13 cellular contexts compared by ENCODE assay signal in the genomic region with DNA sequence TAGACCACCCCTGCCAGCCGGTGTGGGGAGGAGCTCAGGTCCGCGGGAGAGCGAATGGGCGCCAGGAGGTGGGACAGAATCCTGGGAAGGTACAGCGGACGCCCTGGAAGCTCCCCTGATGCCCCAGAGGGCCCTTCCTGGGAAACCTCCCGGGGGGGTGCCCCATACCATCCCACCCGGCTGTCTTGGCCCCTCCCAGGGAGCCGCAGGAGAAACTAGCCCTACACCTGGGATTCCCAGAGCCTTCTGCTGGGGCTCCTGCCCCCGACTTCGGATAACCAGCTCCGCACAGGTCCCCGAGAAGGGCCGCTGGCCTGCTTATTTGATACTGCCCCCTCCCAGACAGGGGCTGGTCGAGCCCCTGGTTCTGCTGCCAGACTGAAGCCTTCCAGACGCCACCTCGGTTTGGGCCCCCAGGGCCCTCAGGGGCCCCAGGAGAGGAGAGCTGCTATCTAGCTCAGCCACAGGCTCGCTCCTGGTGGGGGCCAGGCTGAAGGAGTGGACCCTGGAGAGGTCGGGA. TPM values are rescaled to one million over a fixed set of nuclear protein-coding genes. Genes with fewer than 3 reads are reported as not detected.
A peak's percentile ranks its signal among the peaks of the same experiment; 100 is the strongest.
DNase-seq lines count a peak whose midpoint lies in the region; ATAC-seq and TF ChIP-seq lines count a peak whose summit lies in the region.
"Had no signal": no experiment of that assay in that cellular context is flagged by ENCODE, and none has a peak within 500 bp of the region (broad histone marks: within the 10 kb centered on the region; RNA-seq: fewer than 3 reads in every experiment).

No MANE protein-coding gene starts in this region.

- H3K27me3 ChIP-seq in A673 (replicated peaks; ENCODE audit: insufficient read depth, low read depth, low read length, poor library complexity) = peaks cover 42% of the 10 kb centered on the region

- no peak for TF ChIP-seq CTCF in A673 (conservative IDR thresholded peaks at IDR 0.05; ENCODE audit: low read depth, low read length)
- TF ChIP-seq CTCF in GM20000 (IDR thresholded peaks at IDR 0.05; ENCODE audit: extremely low read depth, missing control alignments) = no peak

- H3K36me3 ChIP-seq in A673 (ENCODE audit: insufficient read depth, low read length, poor library complexity, severe bottlenecking) = no peaks in the 10 kb centered on the region
- H3K36me3 ChIP-seq: gastroesophageal sphincter had no signal

- H3K4me3 Mint-ChIP-seq in activated naive CD8-positive, alpha-beta T cell treated with anti-CD3 and anti-CD28 coated beads for 36 hours = peak overlapping the region; percentile 29
- H3K4me3 Mint-ChIP-seq in natural killer cell treated with Interleukin-12 subunit alpha and Interleukin-12 subunit beta and Interleukin-15 and Interleukin-18, amount 100 ng/mL, for 72 hours = peak overlapping the region; percentile 58

- CTCF ChIA-PET in A673 (lab: Charles Lee) = interaction anchor here (0.6 to 1.2 kb wide), 2 partner anchors 128 to 179 kb away, joined by 3 read pairs; no protein-coding TSS in a partner anchor

- no peak overlapping the region for H3K27ac ChIP-seq in A673 (ENCODE audit: low read depth, low read length, poor library complexity, severe bottlenecking)
- H3K27ac ChIP-seq: gastroesophageal sphincter had no signal

- H3K36me3 Mint-ChIP-seq in activated naive CD8-positive, alpha-beta T cell treated with anti-CD3 and anti-CD28 coated beads for 36 hours = no peaks in the 10 kb centered on the region
- H3K36me3 Mint-ChIP-seq in natural killer cell treated with Interleukin-12 subunit alpha and Interleukin-12 subunit beta and Interleukin-15 and Interleukin-18, amount 100 ng/mL, for 72 hours = no peaks in the 10 kb centered on the region

- intact Hi-C loops in A673 (cut with micrococcal nuclease; ENCODE audit: unreplicated experiment) = loop anchor here (5.0 kb wide), 1 partner anchor 130 kb away; no protein-coding TSS in a partner anchor

- peak overlapping the region; percentile 55 for H3K4me3 ChIP-seq in A673 (ENCODE audit: low read depth, low read length, poor library complexity, severe bottlenecking)

- DNase-seq in A673 (ENCODE audit: low spot score) (no peak), GM20000 (ENCODE audit: low spot score) (peak; percentile 44), SHP77 treated with DMSO at 0.1 percent for 48 hours (lab: John Stamatoyannopoulos, UW) (no peak), A172 (ENCODE audit: low spot score) (no peak), NCI-H1436 treated with DMSO at 0.1 percent for 48 hours (lab: John Stamatoyannopoulos, UW) (no peak)
- no peak for DNase-seq in activated naive CD8-positive, alpha-beta T cell treated with anti-CD3 and anti-CD28 coated beads for 36 hours
- no peak for DNase-seq in natural killer cell treated with Interleukin-12 subunit alpha and Interleukin-12 subunit beta and Interleukin-15 and Interleukin-18, amount 100 ng/mL, for 72 hours (ENCODE audit: low spot score)
- DNase-seq: activated gamma-delta T cell, COR-L47, NCI-H1105, T1000 had no signal

- POLR2A ChIA-PET in A673 (lab: Charles Lee; ENCODE audit: low non-redundant PET) = no interaction called here

- BruUV-seq in A673 (replicated peaks; lab: Mats Ljungman, UMichigan) = no TSS peak

- H3K4me1 ChIP-seq in A673 (ENCODE audit: insufficient read depth, low read length, poor library complexity, severe bottlenecking) = peaks cover 58% of the 10 kb centered on the region

- H3K27ac Mint-ChIP-seq in activated naive CD8-positive, alpha-beta T cell treated with anti-CD3 and anti-CD28 coated beads for 36 hours = no peak overlapping the region
- H3K27ac Mint-ChIP-seq in natural killer cell treated with Interleukin-12 subunit alpha and Interleukin-12 subunit beta and Interleukin-15 and Interleukin-18, amount 100 ng/mL, for 72 hours = peak overlapping the region in 1 of 2 donors; percentile 60

- H3K27me3 Mint-ChIP-seq in activated naive CD8-positive, alpha-beta T cell treated with anti-CD3 and anti-CD28 coated beads for 36 hours = peaks cover 54% of the 10 kb centered on the region
- peaks cover 11 to 14% of the 10 kb centered on the region in 2 donors for H3K27me3 Mint-ChIP-seq in natural killer cell treated with Interleukin-12 subunit alpha and Interleukin-12 subunit beta and Interleukin-15 and Interleukin-18, amount 100 ng/mL, for 72 hours

- no peak for ATAC-seq in natural killer cell treated with Interleukin-12 subunit alpha and Interleukin-12 subunit beta and Interleukin-15 and Interleukin-18, amount 100 ng/mL, for 72 hours
- no peak for ATAC-seq in GM21619 (IDR thresholded peaks at IDR 0.05; ENCODE audit: unreplicated experiment)
- ATAC-seq: gastroesophageal sphincter had no signal

- H3K4me1 Mint-ChIP-seq in activated naive CD8-positive, alpha-beta T cell treated with anti-CD3 and anti-CD28 coated beads for 36 hours = peaks cover 19% of the 10 kb centered on the region
- peaks cover 8 to 25% of the 10 kb centered on the region in 2 donors for H3K4me1 Mint-ChIP-seq in natural killer cell treated with Interleukin-12 subunit alpha and Interleukin-12 subunit beta and Interleukin-15 and Interleukin-18, amount 100 ng/mL, for 72 hours (ENCODE audit: low read depth in 2 of 2)

- H3K9me3 ChIP-seq in A673 (ENCODE audit: low read depth, low read length, poor library complexity, severe bottlenecking) = no peaks in the 10 kb centered on the region

- no peaks in the 10 kb centered on the region for H3K9me3 Mint-ChIP-seq in activated naive CD8-positive, alpha-beta T cell treated with anti-CD3 and anti-CD28 coated beads for 36 hours
- no peaks in the 10 kb centered on the region for H3K9me3 Mint-ChIP-seq in natural killer cell treated with Interleukin-12 subunit alpha and Interleukin-12 subunit beta and Interleukin-15 and Interleukin-18, amount 100 ng/mL, for 72 hours

RNA-seq across cellular contexts. Expression of a gene that starts 3.0 kb away (rescaled TPM):
- total RNA-seq in A673 (2021) = 42.6 and 45.5 TPM in 2 replicates
- total RNA-seq in activated naive CD8-positive, alpha-beta T cell treated with anti-CD3 and anti-CD28 coated beads for 36 hours = 10 to 100 TPM; 18.2 to 18.6 TPM
- 10 to 100 TPM; 26.2 to 58.3 TPM for total RNA-seq in natural killer cell treated with Interleukin-12 subunit alpha and Interleukin-12 subunit beta and Interleukin-15 and Interleukin-18, amount 100 ng/mL, for 72 hours
- total RNA-seq in A172 (2014; rRNA removed; shearing (Covaris generic)) = 17.2 and 20.5 TPM in 2 replicates

RNA-seq across cellular contexts. Expression of a gene that starts 45.3 kb away (rescaled TPM):
- total RNA-seq in A673 (2021) = 24.5 and 27.0 TPM in 2 replicates
- 1 to 10 TPM; 3.5 to 4.1 TPM for total RNA-seq in activated naive CD8-positive, alpha-beta T cell treated with anti-CD3 and anti-CD28 coated beads for 36 hours
- 10 to 100 TPM in 1 of 2 donors, 1 to 10 TPM in 1; 9.8 to 46.4 TPM for total RNA-seq in natural killer cell treated with Interleukin-12 subunit alpha and Interleukin-12 subunit beta and Interleukin-15 and Interleukin-18, amount 100 ng/mL, for 72 hours
- 7.9 and 8.8 TPM in 2 replicates for total RNA-seq in A172 (2014; rRNA removed; shearing (Covaris generic))
